In genomic region chr11:63527667-63528066, GRCh38 we compare ENCODE assay signal across 40 cellular contexts. TPM values are rescaled to one million over a fixed set of nuclear protein-coding genes. Genes with fewer than 3 reads are reported as not detected.
DNase-seq lines count a peak whose midpoint lies in the region; ATAC-seq, FAIRE-seq and TF ChIP-seq lines count a peak whose summit lies in the region.
"Had no signal": no experiment of that assay in that cellular context is flagged by ENCODE, and none has a peak within 500 bp of the region (broad histone marks: within the 10 kb centered on the region; RNA-seq: fewer than 3 reads in every experiment).

No MANE protein-coding gene starts in this region.

- H3K27ac Mint-ChIP-seq in naive thymus-derived CD8-positive, alpha-beta T cell, result peak overlapping the region in 2 of 10 donors; percentile 53 to 55
- H3K27ac Mint-ChIP-seq: activated CD4-positive, alpha-beta T cell treated with anti-CD3 and anti-CD28 coated beads for 36 hours; activated CD8-positive, alpha-beta T cell treated with anti-CD3 and anti-CD28 coated beads, Interleukin-2, amount 10 ng/mL, durations not matched to agents 7 days and 5 days; activated naive CD4-positive, alpha-beta T cell treated with anti-CD3 and anti-CD28 coated beads, Interleukin-2, amount 10 ng/mL, durations not matched to agents 7 days and 5 days; activated T-helper 17 cell treated with anti-CD3 and anti-CD28 coated beads, Interleukin-2, amount 50 U/mL, for 72 hours; dendritic cell treated with granulocyte-macrophage colony-stimulating factor and Interleukin-4, amounts not matched to agents 40 ng/mL and 50 ng/mL, for 4 days; T-helper 2 cell treated with Interferon-gamma antibody and Interleukin-4, amounts not matched to agents 5 μg/mL and 100 μg/mL, for 36 hours had no signal

- WGBS in H1 (ENCODE audit: extremely low coverage in 1 of 2, insufficient coverage in 1 of 2, insufficient read length in 1 of 2, insufficient replicate concordance in 2 of 2, low coverage in 1 of 2, low lambda C conversion rate in 2 of 2, missing lambda C conversion rate in 1 of 2), 2 experiments, result 71% methylated on average over 2 of the region's 2 CpGs; no CpG with 5 or more reads in 1 of the 2 experiments
- 86 to 88% methylated on average over 2 of the region's 2 CpGs for WGBS in upper lobe of left lung, 2 donors

- peak overlapping the region; percentile 9; the same call in 1 of the 2 replicates for H3K27ac ChIP-seq in H1 (ENCODE audit: low read depth, low read length)
- H3K27ac ChIP-seq in iPS-20b (ENCODE audit: low read length), result peak overlapping the region; percentile 7
- H3K27ac ChIP-seq in upper lobe of left lung, result peak overlapping the region; percentile 25 to 70 (median 40)
- no peak overlapping the region for H3K27ac ChIP-seq in gastrocnemius medialis
- H3K27ac ChIP-seq: adrenal gland, body of pancreas, esophagus squamous epithelium, PC-9, psoas muscle, sigmoid colon, stomach, thyroid gland had no signal

- peak overlapping the region; percentile 94 for H3K14ac ChIP-seq in H1 (ENCODE audit: insufficient read length)

- H3K56ac ChIP-seq in H1 (replicated peaks; ENCODE audit: insufficient read length, low read depth, low read length), result peak overlapping the region; percentile 59

- TF ChIP-seq POLR2A in H1 (IDR thresholded peaks at IDR 0.05; ENCODE audit: control extremely low read depth in 1 of 2, low read depth in 2 of 2, low read length in 2 of 2) (no peak), upper lobe of left lung (IDR thresholded peaks at IDR 0.05) (no peak), gastrocnemius medialis (IDR thresholded peaks at IDR 0.05) (no peak)

- H3K27me3 Mint-ChIP-seq in naive thymus-derived CD8-positive, alpha-beta T cell, result no peaks in the 10 kb centered on the region

- peak overlapping the region; percentile 98 for H4K5ac ChIP-seq in H1 (ENCODE audit: insufficient read length, low read depth, low read length)

- peaks cover 13 to 24% (median 23%) of the 10 kb centered on the region in 4 experiments; a peak in 6 of 7 replicates for H3K4me1 ChIP-seq in H1 (replicated peaks in 1 of 4; ENCODE audit: control insufficient read depth in 3 of 4, insufficient read depth in 4 of 4, low read length in 3 of 4)
- peaks cover 33% of the 10 kb centered on the region for H3K4me1 ChIP-seq in iPS-20b (ENCODE audit: insufficient read depth, low read length)
- peaks cover 10 to 28% (median 21%) of the 10 kb centered on the region in 4 donors for H3K4me1 ChIP-seq in upper lobe of left lung
- H3K4me1 ChIP-seq in gastrocnemius medialis, result no peaks in the 10 kb centered on the region
- H3K4me1 ChIP-seq: adrenal gland, body of pancreas, psoas muscle, sigmoid colon had no signal

- no peak overlapping the region for H3K4me3 Mint-ChIP-seq in naive thymus-derived CD8-positive, alpha-beta T cell
- H3K4me3 Mint-ChIP-seq: activated CD4-positive, alpha-beta T cell treated with anti-CD3 and anti-CD28 coated beads for 36 hours; activated CD8-positive, alpha-beta T cell treated with anti-CD3 and anti-CD28 coated beads, Interleukin-2, amount 10 ng/mL, durations not matched to agents 7 days and 5 days; activated naive CD4-positive, alpha-beta T cell treated with anti-CD3 and anti-CD28 coated beads, Interleukin-2, amount 10 ng/mL, durations not matched to agents 7 days and 5 days; activated T-helper 17 cell treated with anti-CD3 and anti-CD28 coated beads, Interleukin-2, amount 50 U/mL, for 72 hours; dendritic cell treated with granulocyte-macrophage colony-stimulating factor and Interleukin-4, amounts not matched to agents 40 ng/mL and 50 ng/mL, for 4 days; T-helper 2 cell treated with Interferon-gamma antibody and Interleukin-4, amounts not matched to agents 5 μg/mL and 100 μg/mL, for 36 hours had no signal

- H2BK15ac ChIP-seq in H1 (ENCODE audit: low read length), result no peak overlapping the region

- H3K27me3 ChIP-seq in H1 (replicated peaks in 1 of 4; ENCODE audit: control insufficient read depth in 3 of 4, extremely low read depth in 1 of 4, insufficient read depth in 3 of 4, low read length in 3 of 4), result no peaks in the 10 kb centered on the region
- no peaks in the 10 kb centered on the region for H3K27me3 ChIP-seq in iPS-20b (ENCODE audit: insufficient read depth, low read length)
- H3K27me3 ChIP-seq in upper lobe of left lung, result no peaks in the 10 kb centered on the region
- H3K27me3 ChIP-seq in gastrocnemius medialis, result no peaks in the 10 kb centered on the region
- H3K27me3 ChIP-seq: adrenal gland, body of pancreas, esophagus squamous epithelium, sigmoid colon, stomach, thyroid gland had no signal

- H4K8ac ChIP-seq in H1 (ENCODE audit: extremely low read depth, insufficient read depth, low read length), result no peak overlapping the region

- peak overlapping the region; percentile 99 for H2BK120ac ChIP-seq in H1 (replicated peaks; ENCODE audit: low read depth, low read length)

- H4K91ac ChIP-seq in H1 (replicated peaks; ENCODE audit: insufficient read length, low read length), result peak overlapping the region; percentile 99

- H3K9me3 ChIP-seq in H1 (ENCODE audit: insufficient read depth in 2 of 2, low read depth in 1 of 2, low read length in 1 of 2) (no peaks in the 10 kb centered on the region; a peak in 1 of 4 replicates), iPS-20b (ENCODE audit: insufficient read depth, low read depth, low read length) (peaks cover 11% of the 10 kb centered on the region), upper lobe of left lung (peaks cover 0 to 7% (median 2%) of the 10 kb centered on the region in 4 donors), gastrocnemius medialis (peaks cover 0 to 2% (median 0%) of the 10 kb centered on the region in 3 donors)
- H3K9me3 ChIP-seq: adrenal gland, body of pancreas, esophagus squamous epithelium, psoas muscle, sigmoid colon, thyroid gland had no signal

- peaks cover 0 to 1% (median 0%) of the 10 kb centered on the region in 3 donors for H3K36me3 Mint-ChIP-seq in naive thymus-derived CD8-positive, alpha-beta T cell
- H3K36me3 Mint-ChIP-seq: activated naive CD4-positive, alpha-beta T cell treated with anti-CD3 and anti-CD28 coated beads, Interleukin-2, amount 10 ng/mL, durations not matched to agents 7 days and 5 days had no signal

- H3K4me2 ChIP-seq in H1 (ENCODE audit: insufficient read depth in 1 of 2, low read depth in 2 of 2, low read length in 2 of 2), result peak overlapping the region in 1 of 2 experiments; percentile 50; a peak in 2 of 4 replicates
- H3K4me2 ChIP-seq: PC-9 had no signal

- in situ Hi-C loops in gastrocnemius medialis (cut with MboI; ENCODE audit: low sequenced_read_pairs in 4 of 4), result no loop called here

- peak overlapping the region; percentile 82 for H2BK12ac ChIP-seq in H1 (ENCODE audit: low read depth, low read length)

- intact Hi-C loops in gastrocnemius medialis (cut with DNase I; ENCODE audit: low total_unique reads), result no loop called here

- H3K23me2 ChIP-seq in H1 (ENCODE audit: low read depth, low read length), result no peaks in the 10 kb centered on the region; the same call in 1 of the 2 replicates

- H3K4me3 ChIP-seq in H1 (ENCODE audit: extremely low read depth in 1 of 4, insufficient read depth in 2 of 4, low read depth in 3 of 4, low read length in 4 of 4), result peak overlapping the region in 1 of 4 experiments; percentile 19; a peak in 1 of 8 replicates
- peak overlapping the region; percentile 3; the same call in 1 of the 2 replicates for H3K4me3 ChIP-seq in iPS-20b (ENCODE audit: low read length)
- no peak overlapping the region for H3K4me3 ChIP-seq in upper lobe of left lung
- no peak overlapping the region for H3K4me3 ChIP-seq in gastrocnemius medialis
- H3K4me3 ChIP-seq: adrenal gland, body of pancreas, esophagus squamous epithelium, PC-9, psoas muscle, sigmoid colon, stomach, thyroid gland had no signal

- no peaks in the 10 kb centered on the region for H4K20me1 ChIP-seq in H1 (replicated peaks in 1 of 2; ENCODE audit: control insufficient read depth in 1 of 2, insufficient read depth in 2 of 2, low read length in 2 of 2)

- CTCF ChIA-PET in H1 (lab: Charles Lee; ENCODE audit: partially characterized antibody), result interaction anchor here (0.7 kb wide), 2 partner anchors 17 to 125 kb away, joined by 3 read pairs; no protein-coding TSS in a partner anchor

- peak overlapping the region; percentile 96 for H2BK5ac ChIP-seq in H1 (ENCODE audit: low read depth, low read length)

- no peak overlapping the region for H2AFZ ChIP-seq in H1 (ENCODE audit: low read length)
- H2AFZ ChIP-seq: PC-9 had no signal

- FAIRE-seq in GM19239 (lab: Jason Lieb, UNC) (peak; percentile 87), H1 (lab: Jason Lieb, UNC) (no peak)
- FAIRE-seq: HepG2, islet of Langerhans had no signal

- ATAC-seq in upper lobe of left lung (ENCODE audit: low FRiP score in 2 of 2) (no peak), gastrocnemius medialis (no peak), GM18861 (IDR thresholded peaks at IDR 0.05; ENCODE audit: unreplicated experiment) (no peak), GM19324 (IDR thresholded peaks at IDR 0.05; ENCODE audit: low FRiP score, unreplicated experiment) (no peak)
- ATAC-seq in naive thymus-derived CD8-positive, alpha-beta T cell, result no peak
- ATAC-seq: activated CD4-positive, alpha-beta T cell treated with anti-CD3 and anti-CD28 coated beads for 36 hours; activated CD8-positive, alpha-beta T cell treated with anti-CD3 and anti-CD28 coated beads, Interleukin-2, amount 10 ng/mL, durations not matched to agents 7 days and 5 days; activated T-helper 17 cell treated with anti-CD3 and anti-CD28 coated beads, Interleukin-2, amount 50 U/mL, for 72 hours; body of pancreas; HepG2; left lobe of liver; psoas muscle; Right ventricle myocardium inferior had no signal

- no peak overlapping the region for H2AK5ac ChIP-seq in H1 (ENCODE audit: low read depth, low read length)

- no peak overlapping the region; a peak in 1 of 7 replicates for H3K9ac ChIP-seq in H1 (replicated peaks in 1 of 4; ENCODE audit: extremely low read depth in 1 of 4, low read depth in 3 of 4, low read length in 3 of 4)
- H3K9ac ChIP-seq in iPS-20b (ENCODE audit: low read depth, low read length), result peak overlapping the region; percentile 47

- peak overlapping the region; percentile 96 for H3K18ac ChIP-seq in H1 (ENCODE audit: extremely low read depth, low read length)

- H3K79me2 ChIP-seq in H1 (ENCODE audit: control insufficient read depth in 1 of 2, insufficient read depth in 2 of 2, low read length in 2 of 2), result no peaks in the 10 kb centered on the region

- H3K4me1 Mint-ChIP-seq in naive thymus-derived CD8-positive, alpha-beta T cell, result peaks cover 22 to 43% (median 40%) of the 10 kb centered on the region in 4 donors

- H3K23ac ChIP-seq in H1 (ENCODE audit: insufficient read length), result no peak overlapping the region

- TF ChIP-seq CTCF in H1 (IDR thresholded peaks at IDR 0.05; ENCODE audit: control extremely low read depth in 1 of 3, insufficient read depth in 1 of 3, low read depth in 1 of 3, low read length in 3 of 3), result no peak
- no peak for TF ChIP-seq CTCF in upper lobe of left lung (IDR thresholded peaks at IDR 0.05)
- no peak for TF ChIP-seq CTCF in gastrocnemius medialis (IDR thresholded peaks at IDR 0.05 in 4 of 5, conservative IDR thresholded peaks at IDR 0.05 in 1 of 5)

- H3K79me1 ChIP-seq in H1 (ENCODE audit: low read depth, low read length), result no peaks in the 10 kb centered on the region

- POLR2A ChIA-PET in H1 (lab: Charles Lee; ENCODE audit: partially characterized antibody), result interaction anchor here (0.6 to 1.0 kb wide), 4 partner anchors 18 to 672 kb away, joined by 3 to 5 read pairs (median 4); no protein-coding TSS in a partner anchor
- POLR2A ChIA-PET in naive thymus-derived CD8-positive, alpha-beta T cell (lab: Charles Lee), result interaction anchor here (1.0 kb wide), 1 partner anchor 11 kb away, joined by 3 read pairs; no protein-coding TSS in a partner anchor

- TF ChIP-seq EP300 in H1 (IDR thresholded peaks at IDR 0.05; ENCODE audit: borderline replicate concordance in 1 of 2, low read depth in 2 of 2, low read length in 2 of 2) (no peak), upper lobe of left lung (IDR thresholded peaks at IDR 0.05) (no peak)

- peak overlapping the region; percentile 95; the same call in 1 of the 2 replicates for H2BK20ac ChIP-seq in H1 (ENCODE audit: low read length)

- no peak for TF ChIP-seq RAD21 in H1 (IDR thresholded peaks at IDR 0.05 in 1 of 2, conservative IDR thresholded peaks at IDR 0.05 in 1 of 2; ENCODE audit: low read depth in 2 of 2, low read length in 2 of 2)

- H3K36me3 ChIP-seq in H1 (ENCODE audit: control insufficient read depth in 2 of 4, insufficient read depth in 4 of 4, low read length in 3 of 4) (no peaks in the 10 kb centered on the region), iPS-20b (ENCODE audit: insufficient read depth, low read depth, low read length) (no peaks in the 10 kb centered on the region), upper lobe of left lung (no peaks in the 10 kb centered on the region), gastrocnemius medialis (no peaks in the 10 kb centered on the region)
- H3K36me3 ChIP-seq: adrenal gland, esophagus squamous epithelium, sigmoid colon, stomach, thyroid gland had no signal

- H3K4ac ChIP-seq in H1 (replicated peaks; ENCODE audit: insufficient read length, low read depth, low read length), result peak overlapping the region; percentile 96

- DNase-seq in GM19239 (ENCODE audit: insufficient read length, low spot score) (no peak), H1 (ENCODE audit: low read depth in 1 of 2, low spot score in 2 of 2) (no peak), upper lobe of left lung (no peak), gastrocnemius medialis (no peak)
- no peak for DNase-seq in naive thymus-derived CD8-positive, alpha-beta T cell
- DNase-seq: activated CD4-positive, alpha-beta T cell treated with anti-CD3 and anti-CD28 coated beads for 36 hours; activated CD8-positive, alpha-beta T cell treated with anti-CD3 and anti-CD28 coated beads, Interleukin-2, amount 10 ng/mL, durations not matched to agents 7 days and 5 days; activated naive CD4-positive, alpha-beta T cell treated with anti-CD3 and anti-CD28 coated beads, Interleukin-2, amount 10 ng/mL, durations not matched to agents 7 days and 5 days; adrenal gland; body of pancreas; C1 segment of cervical spinal cord; COR-L47; DMS79; esophagus squamous epithelium; GDM1; hippocampal formation; midbrain; naive B cell; NCI-H1417 treated with DMSO at 0.1 percent for 48 hours; NCI-H2081; NCI-H2227 treated with DMSO at 0.1 percent for 48 hours; NCI-H69; nucleus accumbens; psoas muscle; sigmoid colon; stimulated activated CD4-positive, alpha-beta T cell treated with anti-CD3 and anti-CD28 coated beads, Interleukin-12 subunit alpha, Interleukin-12 subunit beta, amount 100 ng/mL, for 4 hours; stimulated activated CD4-positive, alpha-beta T cell treated with anti-CD3 and anti-CD28 coated beads, Interleukin-2, amount 100 ng/mL, for 48 hours; stomach; thyroid gland had no signal

- peaks cover 0 to 6% (median 0%) of the 10 kb centered on the region in 9 donors for H3K9me3 Mint-ChIP-seq in naive thymus-derived CD8-positive, alpha-beta T cell
- H3K9me3 Mint-ChIP-seq: activated T-helper 17 cell treated with anti-CD3 and anti-CD28 coated beads, Interleukin-2, amount 50 U/mL, for 72 hours; dendritic cell treated with granulocyte-macrophage colony-stimulating factor and Interleukin-4, amounts not matched to agents 40 ng/mL and 50 ng/mL, for 4 days had no signal

RNA-seq across cellular contexts. Expression of gene PLAAT4, which starts 8.9 kb away (rescaled TPM):
- 2.6 and 2.8 TPM in 2 replicates for total RNA-seq in H1 (2021; fragmentation: NEBNext Ultra II Directional; extraction: Animal tissue kit (Norgen Biotek cat#: 25700))
- 3.9 and 4.1 TPM in 2 replicates for polyA plus RNA-seq in H1 (2011; rRNA removed)
- polyA plus RNA-seq in H1 (2011; cell fraction: cytosol; rRNA removed), result 5.8 TPM
- 5.1 TPM for polyA plus RNA-seq in H1 (2011; cell fraction: nucleus; rRNA removed)
- 2.6 to 3.9 TPM (median 3.2 TPM) in 4 replicates for polyA plus RNA-seq in H1 (2012, experiment 1 of 2)
- 1.5 TPM for polyA plus RNA-seq in H1 (2012, experiment 2 of 2)
- polyA plus RNA-seq in H1 (2013, experiment 1 of 2), result 1.1 TPM
- 1.7 TPM for polyA plus RNA-seq in H1 (2013, experiment 2 of 2)
- 1.00 and 1.6 TPM in 2 replicates for polyA minus RNA-seq in H1 (2011; rRNA and poly(A)+ RNA removed)
- 2.1 TPM for polyA minus RNA-seq in H1 (2011; cell fraction: cytosol; rRNA and poly(A)+ RNA removed)
- 2.8 TPM for polyA minus RNA-seq in H1 (2011; cell fraction: nucleus; rRNA and poly(A)+ RNA removed)
- total RNA-seq in upper lobe of left lung, result 100 to 1,000 TPM in 5 of 6 donors, 10 to 100 TPM in 1; 91.1 to 272 (median 192) TPM
- total RNA-seq in gastrocnemius medialis, result 10 to 100 TPM in 1 of 4 donors, 1 to 10 TPM in 3; 3.1 to 13.2 (median 5.8) TPM
- total RNA-seq in naive thymus-derived CD8-positive, alpha-beta T cell, result 10 to 100 TPM; 97.8 to 99.8 TPM
- 100 to 1,000 TPM; 460 to 532 (median 464) TPM for polyA plus RNA-seq in naive thymus-derived CD8-positive, alpha-beta T cell

RNA-seq across cellular contexts. Expression of gene LGALS12, which starts 21.8 kb away (rescaled TPM):
- total RNA-seq in H1 (2021; fragmentation: NEBNext Ultra II Directional; extraction: Animal tissue kit (Norgen Biotek cat#: 25700)), result 1.3 and 1.6 TPM in 2 replicates
- 2.9 and 3.2 TPM in 2 replicates for polyA plus RNA-seq in H1 (2011; rRNA removed)
- 2.7 TPM for polyA plus RNA-seq in H1 (2011; cell fraction: cytosol; rRNA removed)
- 3.4 TPM for polyA plus RNA-seq in H1 (2011; cell fraction: nucleus; rRNA removed)
- 1.1 to 1.9 TPM (median 1.6 TPM) in 4 replicates for polyA plus RNA-seq in H1 (2012, experiment 1 of 2)
- polyA plus RNA-seq in H1 (2012, experiment 2 of 2), result 1.1 TPM
- 0.83 TPM for polyA plus RNA-seq in H1 (2013, experiment 1 of 2)
- 0.90 TPM for polyA plus RNA-seq in H1 (2013, experiment 2 of 2)
- 3.0 and 3.5 TPM in 2 replicates for polyA minus RNA-seq in H1 (2011; rRNA and poly(A)+ RNA removed)
- polyA minus RNA-seq in H1 (2011; cell fraction: cytosol; rRNA and poly(A)+ RNA removed), result not detected
- polyA minus RNA-seq in H1 (2011; cell fraction: nucleus; rRNA and poly(A)+ RNA removed), result 1.7 TPM
- total RNA-seq in upper lobe of left lung (1 to 10 TPM in 1 of 6 donors, under 1 TPM in 3, not detected in 2; 0.61 to 1.8 (median 0.76) TPM), gastrocnemius medialis (under 1 TPM in 2 of 4 donors, not detected in 2; 0.24 to 0.80 TPM)
- not detected for total RNA-seq in naive thymus-derived CD8-positive, alpha-beta T cell
- polyA plus RNA-seq in naive thymus-derived CD8-positive, alpha-beta T cell, result not detected
- total RNA-seq: activated CD4-positive, alpha-beta T cell treated with anti-CD3 and anti-CD28 coated beads for 36 hours; activated CD8-positive, alpha-beta T cell treated with anti-CD3 and anti-CD28 coated beads, Interleukin-2, amount 10 ng/mL, durations not matched to agents 7 days and 5 days; activated T-helper 17 cell treated with anti-CD3 and anti-CD28 coated beads, Interleukin-2, amount 50 U/mL, for 72 hours; esophagus squamous epithelium; HepG2; left lobe of liver; PC-9 had no signal
- polyA plus RNA-seq: HepG2 had no signal

RNA-seq across cellular contexts. Expression of gene PLAAT2, which starts 35.5 kb away (rescaled TPM):
- 0.61 TPM in 1 of 2 replicates, not detected in the other for total RNA-seq in H1 (2021; fragmentation: NEBNext Ultra II Directional; extraction: Animal tissue kit (Norgen Biotek cat#: 25700))
- polyA plus RNA-seq in H1 (2011; rRNA removed), result 0.39 and 0.42 TPM in 2 replicates
- polyA plus RNA-seq in H1 (2011; cell fraction: cytosol; rRNA removed), result 0.36 TPM
- 0.64 TPM for polyA plus RNA-seq in H1 (2011; cell fraction: nucleus; rRNA removed)
- 0.28 to 0.50 TPM in 2 of 4 replicates, not detected in the others for polyA plus RNA-seq in H1 (2012, experiment 1 of 2)
- polyA plus RNA-seq in H1 (2012, experiment 2 of 2), result not detected
- polyA plus RNA-seq in H1 (2013, experiment 1 of 2), result 0.10 TPM
- polyA plus RNA-seq in H1 (2013, experiment 2 of 2), result 0.26 TPM
- not detected in 2 replicates for polyA minus RNA-seq in H1 (2011; rRNA and poly(A)+ RNA removed)
- polyA minus RNA-seq in H1 (2011; cell fraction: cytosol; rRNA and poly(A)+ RNA removed), result not detected
- not detected for polyA minus RNA-seq in H1 (2011; cell fraction: nucleus; rRNA and poly(A)+ RNA removed)
- total RNA-seq in upper lobe of left lung (10 to 100 TPM in 1 of 6 donors, 1 to 10 TPM in 5; 1.9 to 10.5 (median 5.5) TPM), gastrocnemius medialis (not detected)
- not detected for total RNA-seq in naive thymus-derived CD8-positive, alpha-beta T cell
- under 1 TPM; 0.39 to 0.69 (median 0.49) TPM for polyA plus RNA-seq in naive thymus-derived CD8-positive, alpha-beta T cell
- total RNA-seq: activated CD4-positive, alpha-beta T cell treated with anti-CD3 and anti-CD28 coated beads for 36 hours; activated T-helper 17 cell treated with anti-CD3 and anti-CD28 coated beads, Interleukin-2, amount 50 U/mL, for 72 hours; adrenal gland; body of pancreas; HepG2; psoas muscle had no signal

RNA-seq across cellular contexts. Expression of gene PLAAT5, which starts 36.7 kb away (rescaled TPM):
- total RNA-seq in H1 (2021; fragmentation: NEBNext Ultra II Directional; extraction: Animal tissue kit (Norgen Biotek cat#: 25700)), result 12.8 and 16.0 TPM in 2 replicates
- 11.4 and 18.7 TPM in 2 replicates for polyA plus RNA-seq in H1 (2011; rRNA removed)
- 22.1 TPM for polyA plus RNA-seq in H1 (2011; cell fraction: cytosol; rRNA removed)
- 11.7 TPM for polyA plus RNA-seq in H1 (2011; cell fraction: nucleus; rRNA removed)
- 12.8 to 17.8 TPM (median 16.1 TPM) in 4 replicates for polyA plus RNA-seq in H1 (2012, experiment 1 of 2)
- 4.1 TPM for polyA plus RNA-seq in H1 (2012, experiment 2 of 2)
- polyA plus RNA-seq in H1 (2013, experiment 1 of 2), result 5.2 TPM
- 5.3 TPM for polyA plus RNA-seq in H1 (2013, experiment 2 of 2)
- 37.8 and 40.3 TPM in 2 replicates for polyA minus RNA-seq in H1 (2011; rRNA and poly(A)+ RNA removed)
- polyA minus RNA-seq in H1 (2011; cell fraction: cytosol; rRNA and poly(A)+ RNA removed), result 8.9 TPM
- polyA minus RNA-seq in H1 (2011; cell fraction: nucleus; rRNA and poly(A)+ RNA removed), result 14.6 TPM
- total RNA-seq in upper lobe of left lung, result 1 to 10 TPM; 1.0 to 7.2 (median 3.1) TPM
- total RNA-seq in gastrocnemius medialis, result under 1 TPM in 1 of 4 donors, not detected in 3; 0.18 TPM
- total RNA-seq in naive thymus-derived CD8-positive, alpha-beta T cell, result under 1 TPM; 0.18 to 0.58 TPM
- under 1 TPM; 0.34 to 0.64 (median 0.36) TPM for polyA plus RNA-seq in naive thymus-derived CD8-positive, alpha-beta T cell
- total RNA-seq: HepG2, left lobe of liver, PC-9 had no signal
- polyA plus RNA-seq: HepG2 had no signal

Comparison
In these comparisons a context has a peak if more than half of its experiments do, and no peak if none do; other contexts are left out.
1. H3K27ac ChIP-seq: peak in H1 (single experiment), iPS-20b (single experiment) and upper lobe of left lung (4 of 4); none in gastrocnemius medialis (0 of 4).
2. RNA of gene PLAAT4, which starts 8.9 kb away (total RNA-seq): 91.1 to 272 TPM in upper lobe of left lung and 97.8 to 99.8 TPM in naive thymus-derived CD8-positive, alpha-beta T cell; 3.1 to 13.2 TPM in gastrocnemius medialis and 2.6 to 2.8 TPM in H1; every median in the first group is over 4 times any median in the second.